Comparison of ENCODE assay signal across 19 cellular contexts in genomic region chr2:96184188-96184587, GRCh38. TPM values are rescaled to one million over a fixed set of nuclear protein-coding genes. Genes with fewer than 3 reads are reported as not detected.
DNase-seq lines count a peak whose midpoint lies in the region; ATAC-seq and TF ChIP-seq lines count a peak whose summit lies in the region.
"Had no signal": no experiment of that assay in that cellular context is flagged by ENCODE, and none has a peak within 500 bp of the region (broad histone marks: within the 10 kb centered on the region; RNA-seq: fewer than 3 reads in every experiment).

No MANE protein-coding gene starts in this region.

- no peaks in the 10 kb centered on the region for H3K4me1 ChIP-seq in aorta (ENCODE audit: control insufficient read depth in 1 of 2, insufficient read depth in 2 of 2, low read length in 2 of 2)
- H3K4me1 ChIP-seq: HAP-1 had no signal

- H3K4me3 Mint-ChIP-seq in activated T-cell treated with anti-CD3 and anti-CD28 coated beads, Interleukin-2, amount 50 U/mL, for 24 hours, result no peak overlapping the region

- peak overlapping the region; percentile 27 for H3K27ac Mint-ChIP-seq in activated T-cell treated with anti-CD3 and anti-CD28 coated beads, Interleukin-2, amount 50 U/mL, for 24 hours

- no peaks in the 10 kb centered on the region for H3K9me3 ChIP-seq in aorta (ENCODE audit: control insufficient read depth, low read length)
- H3K9me3 ChIP-seq: BLaER1, HAP-1 had no signal

- H3K27ac ChIP-seq in aorta (ENCODE audit: low read depth in 1 of 2, low read length in 2 of 2), result no peak overlapping the region
- no peak overlapping the region for H3K27ac ChIP-seq in brain microvascular endothelial cell
- H3K27ac ChIP-seq: BLaER1 had no signal

- in situ Hi-C loops in brain microvascular endothelial cell (cut with HindIII; ENCODE audit: low pct_ligation_motif_present, low sequenced_read_pairs), result no loop called here

- peaks cover 59% of the 10 kb centered on the region for H3K36me3 Mint-ChIP-seq in activated T-cell treated with anti-CD3 and anti-CD28 coated beads, Interleukin-2, amount 50 U/mL, for 24 hours (ENCODE audit: low read depth)

- H3K27me3 Mint-ChIP-seq in activated T-cell treated with anti-CD3 and anti-CD28 coated beads, Interleukin-2, amount 50 U/mL, for 24 hours, result no peaks in the 10 kb centered on the region

- TF ChIP-seq CTCF in brain microvascular endothelial cell (IDR thresholded peaks at IDR 0.05; ENCODE audit: low read depth, low read length, missing control alignments), result no peak

- H3K36me3 ChIP-seq in aorta (ENCODE audit: control insufficient read depth in 1 of 2, insufficient read depth in 2 of 2, low read length in 1 of 2) (peaks cover 5 to 6% of the 10 kb centered on the region in 2 donors), brain microvascular endothelial cell (replicated peaks) (peaks cover 42% of the 10 kb centered on the region)

- intact Hi-C loops in aorta (cut with DNase I), result no loop called here

- no peaks in the 10 kb centered on the region for H3K27me3 ChIP-seq in aorta (ENCODE audit: control insufficient read depth in 1 of 2, insufficient read depth in 2 of 2, low read length in 1 of 2)
- H3K27me3 ChIP-seq in brain microvascular endothelial cell (replicated peaks), result no peaks in the 10 kb centered on the region
- H3K27me3 ChIP-seq: BLaER1 had no signal

- 89 to 91% methylated on average over 8 of the region's 8 CpGs for WGBS in aorta, 2 donors

- no peaks in the 10 kb centered on the region for H3K9me3 Mint-ChIP-seq in activated T-cell treated with anti-CD3 and anti-CD28 coated beads, Interleukin-2, amount 50 U/mL, for 24 hours

- H3K4me1 Mint-ChIP-seq in activated T-cell treated with anti-CD3 and anti-CD28 coated beads, Interleukin-2, amount 50 U/mL, for 24 hours (ENCODE audit: low read depth), result peaks cover 10% of the 10 kb centered on the region

- DNase-seq in activated T-cell treated with anti-CD3 and anti-CD28 coated beads, Interleukin-2, amount 50 U/mL, for 24 hours, result no peak
- no peak for DNase-seq in activated T-cell treated with anti-CD3 and anti-CD28 coated beads, Interleukin-2, amount 50 U/mL, for 48 hours
- no peak for DNase-seq in aorta
- DNase-seq in DMS114 treated with DMSO at 0.1 percent for 48 hours (lab: John Stamatoyannopoulos, UW; ENCODE audit: unreplicated experiment), result no peak
- DNase-seq in brain microvascular endothelial cell, result no peak
- DNase-seq: 8988T; GDM1; KG1; NCI-H1417 treated with DMSO at 0.1 percent for 48 hours; NCI-H2029; NCI-H2171; NCI-H446 treated with DMSO at 0.1 percent for 48 hours; NK-92 treated with Interleukin-12 subunit alpha and Interleukin-12 subunit beta, amount 100 ng/mL, for 24 hours had no signal

- ATAC-seq in esophagus mucosa (peak; percentile 22), aorta (ENCODE audit: low FRiP score) (no peak), HG03108 (IDR thresholded peaks at IDR 0.05; ENCODE audit: unreplicated experiment) (no peak)

- H3K4me3 ChIP-seq in aorta (ENCODE audit: low read length in 2 of 2), result no peak overlapping the region
- no peak overlapping the region for H3K4me3 ChIP-seq in brain microvascular endothelial cell (ENCODE audit: low read depth, low read length)
- H3K4me3 ChIP-seq: BLaER1, HAP-1 had no signal

TF ChIP-seq in PFSK-1, 5 proteins besides CTCF, POLR2A, EP300 and RAD21:
- no peak for TF ChIP-seq REST (IDR thresholded peaks at IDR 0.05; ENCODE audit: insufficient read depth in 1 of 2, low read depth in 2 of 2, low read length in 2 of 2)
- peak; percentile 34; the same call in 1 of the 2 replicates for TF ChIP-seq POLR2AphosphoS5 (IDR thresholded peaks at IDR 0.05; ENCODE audit: low read depth, low read length)

RNA-seq across cellular contexts. Expression of gene STARD7, which starts 24.4 kb away (rescaled TPM):
- 80.4 TPM for polyA plus RNA-seq in PFSK-1 (2012; ENCODE audit: insufficient read length, low read depth)
- total RNA-seq in esophagus mucosa (66.1 TPM), aorta (10 to 100 TPM; 69.3 to 72.7 TPM)
- polyA plus RNA-seq in aorta, result 10 to 100 TPM; 23.8 to 36.3 TPM

RNA-seq across cellular contexts. Expression of gene DUSP2, which starts 38.9 kb away (rescaled TPM):
- 0.60 TPM for polyA plus RNA-seq in PFSK-1 (2012; ENCODE audit: insufficient read length, low read depth)
- total RNA-seq in esophagus mucosa, result 1.8 TPM
- total RNA-seq in aorta, result 1 to 10 TPM; 5.7 to 7.5 TPM
- 1 to 10 TPM; 1.2 to 1.9 TPM for polyA plus RNA-seq in aorta

RNA-seq across cellular contexts. Expression of gene ASTL, which starts 45.9 kb away (rescaled TPM):
- polyA plus RNA-seq in PFSK-1 (2012; ENCODE audit: insufficient read length, low read depth), result not detected
- total RNA-seq in esophagus mucosa (0.28 TPM), aorta (under 1 TPM; 0.57 to 0.62 TPM)
- not detected for polyA plus RNA-seq in aorta
- total RNA-seq: RPMI7951 had no signal
